ENCODE assay signal across 28 cellular contexts in genomic region chr6:169763881-169764280, GRCh38.
"Had no signal": no experiment of that assay in that cellular context is flagged by ENCODE, and none has a peak within 500 bp of the region (broad histone marks: within the 10 kb centered on the region; RNA-seq: fewer than 3 reads in every experiment).

No MANE protein-coding gene starts in this region.

- H3K4me1 ChIP-seq: breast epithelium, lower lobe of right lung, parathyroid adenoma had no signal

- H3K4me3 Mint-ChIP-seq: activated B cell treated with CpG ODN at 0.5 μM for 24 hours; activated T-helper 17 cell treated with anti-CD3 and anti-CD28 coated beads, Interleukin-2, amount 50 U/mL, for 72 hours; natural killer cell treated with Interleukin-12 subunit alpha and Interleukin-12 subunit beta and Interleukin-15 and Interleukin-18, amount 100 ng/mL, for 72 hours had no signal

- H3K27me3 Mint-ChIP-seq: activated B cell treated with CpG ODN at 0.5 μM for 24 hours; activated T-helper 17 cell treated with anti-CD3 and anti-CD28 coated beads, Interleukin-2, amount 50 U/mL, for 72 hours; natural killer cell treated with Interleukin-12 subunit alpha and Interleukin-12 subunit beta and Interleukin-15 and Interleukin-18, amount 100 ng/mL, for 72 hours had no signal

- H3K4me1 Mint-ChIP-seq: activated B cell treated with CpG ODN at 0.5 μM for 24 hours; activated T-helper 17 cell treated with anti-CD3 and anti-CD28 coated beads, Interleukin-2, amount 50 U/mL, for 72 hours had no signal

- H3K9me3 Mint-ChIP-seq: activated B cell treated with CpG ODN at 0.5 μM for 24 hours; activated T-helper 17 cell treated with anti-CD3 and anti-CD28 coated beads, Interleukin-2, amount 50 U/mL, for 72 hours; natural killer cell treated with Interleukin-12 subunit alpha and Interleukin-12 subunit beta and Interleukin-15 and Interleukin-18, amount 100 ng/mL, for 72 hours had no signal

- H3K9me3 ChIP-seq: breast epithelium, gastrocnemius medialis, lower lobe of right lung, mucosa of descending colon, SJSA1, thoracic aorta had no signal

- H3K9ac ChIP-seq: parathyroid adenoma had no signal

- H3K36me3 ChIP-seq: breast epithelium, SJSA1 had no signal

- H3K4me3 ChIP-seq: breast epithelium, gastrocnemius medialis, lower lobe of right lung, mucosa of descending colon, SJSA1, thoracic aorta had no signal

- H3K27me3 ChIP-seq: breast epithelium, gastrocnemius medialis, SJSA1 had no signal

- H3K27ac Mint-ChIP-seq: activated B cell treated with CpG ODN at 0.5 μM for 24 hours; activated T-helper 17 cell treated with anti-CD3 and anti-CD28 coated beads, Interleukin-2, amount 50 U/mL, for 72 hours; natural killer cell treated with Interleukin-12 subunit alpha and Interleukin-12 subunit beta and Interleukin-15 and Interleukin-18, amount 100 ng/mL, for 72 hours had no signal

- H2AFZ ChIP-seq: parathyroid adenoma had no signal

- ATAC-seq: activated T-helper 17 cell treated with anti-CD3 and anti-CD28 coated beads, Interleukin-2, amount 50 U/mL, for 72 hours; left colon; lower lobe of right lung; mucosa of descending colon; natural killer cell treated with Interleukin-12 subunit alpha and Interleukin-12 subunit beta and Interleukin-15 and Interleukin-18, amount 100 ng/mL, for 72 hours; stimulated activated naive CD8-positive, alpha-beta T cell treated with anti-CD3 and anti-CD28 coated beads, Interleukin-15, Interleukin-2, amounts not matched to agents 100 U/mL and 50 U/mL, for 24 hours had no signal

- H3K27ac ChIP-seq: breast epithelium, gastrocnemius medialis, lower lobe of right lung, parathyroid adenoma, SJSA1, thoracic aorta had no signal

- DNase-seq: activated B cell treated with CpG ODN at 0.5 μM for 24 hours; activated CD4-positive, alpha-beta T cell treated with anti-CD3 and anti-CD28 coated beads for 4 hours; activated CD4-positive, alpha-beta T cell treated with anti-CD3 and anti-CD28 coated beads, Interleukin-2, amount 50 U/mL, for 48 hours; activated CD8-positive, alpha-beta memory T cell treated with anti-CD3 and anti-CD28 coated beads for 24 hours; activated gamma-delta T cell treated with Interleukin-2 at 50 U/mL for 16 hours; activated naive CD4-positive, alpha-beta T cell treated with anti-CD3 and anti-CD28 coated beads, Interleukin-2, amount 50 U/mL, for 16 hours; amniotic stem cell; central memory CD4-positive, alpha-beta T cell; dermis blood vessel endothelial cell; effector CD4-positive, alpha-beta T cell; glutamatergic neuron; hippocampal formation; kidney; left colon; lower lobe of right lung; mucosa of descending colon; nucleus accumbens; right cardiac atrium; stimulated activated CD4-positive, alpha-beta T cell treated with anti-CD3 and anti-CD28 coated beads, Interleukin-2, amount 100 ng/mL, for 48 hours; stimulated activated naive CD8-positive, alpha-beta T cell treated with anti-CD3 and anti-CD28 coated beads, Interleukin-15, Interleukin-2, amounts not matched to agents 100 U/mL and 50 U/mL, for 24 hours; trophoblast cell had no signal
